15 cellular contexts compared by ENCODE assay signal in genomic region chr5:81854485-81854884, GRCh38.
A peak's percentile ranks its signal among the peaks of the same experiment; 100 is the strongest.
DNase-seq lines count a peak whose midpoint lies in the region; ATAC-seq and TF ChIP-seq lines count a peak whose summit lies in the region.
"Had no signal": no experiment of that assay in that cellular context is flagged by ENCODE, and none has a peak within 500 bp of the region (broad histone marks: within the 10 kb centered on the region; RNA-seq: fewer than 3 reads in every experiment).

No MANE protein-coding gene starts in this region.

- no peak for ATAC-seq in left lung
- ATAC-seq in HG02840 (IDR thresholded peaks at IDR 0.05; ENCODE audit: low FRiP score, unreplicated experiment), result no peak

- H3K9me3 ChIP-seq in AG04450 (ENCODE audit: control insufficient read depth, insufficient read depth, low read length) (no peaks in the 10 kb centered on the region), ascending aorta (no peaks in the 10 kb centered on the region), left lung (no peaks in the 10 kb centered on the region), esophagus squamous epithelium (no peaks in the 10 kb centered on the region), neuronal stem cell (replicated peaks in 1 of 2; ENCODE audit: control insufficient read depth in 2 of 2, insufficient read depth in 1 of 2, low read depth in 1 of 2, low read length in 2 of 2) (no peaks in the 10 kb centered on the region)
- H3K9me3 ChIP-seq: Caco-2, Peyer's patch, sigmoid colon had no signal

- no peak overlapping the region for H3K4ac ChIP-seq in neuronal stem cell (ENCODE audit: low read length)

- H3K4me1 ChIP-seq in ascending aorta (peaks cover 5 to 35% of the 10 kb centered on the region in 2 donors), left lung (peaks cover 11 to 35% of the 10 kb centered on the region in 2 donors), esophagus squamous epithelium (peaks cover 36 to 87% (median 39%) of the 10 kb centered on the region in 3 donors), neuronal stem cell (ENCODE audit: control insufficient read depth in 2 of 2, insufficient read depth in 1 of 2, low read depth in 1 of 2, low read length in 2 of 2) (peaks cover 28 to 51% of the 10 kb centered on the region in 2 donors)

- H2AFZ ChIP-seq in neuronal stem cell (ENCODE audit: low read length), result no peak overlapping the region

- H3K79me1 ChIP-seq in neuronal stem cell (ENCODE audit: low read depth, low read length), result no peaks in the 10 kb centered on the region

- H2BK12ac ChIP-seq in neuronal stem cell (ENCODE audit: low read length), result no peak overlapping the region

- H3K23ac ChIP-seq in neuronal stem cell (ENCODE audit: low read depth, low read length, poor library complexity), result no peak overlapping the region

- H3K4me2 ChIP-seq in neuronal stem cell (ENCODE audit: insufficient read depth, low read length, poor library complexity, severe bottlenecking), result no peak overlapping the region

- no peak overlapping the region for H2AK5ac ChIP-seq in neuronal stem cell (ENCODE audit: low read depth, low read length)

- POLR2A ChIA-PET in AG04450 (lab: Yijun Ruan, JAX), result no interaction called here

- no peaks in the 10 kb centered on the region for H3K27me3 ChIP-seq in AG04450 (ENCODE audit: control insufficient read depth, insufficient read depth, low read length)
- H3K27me3 ChIP-seq in ascending aorta, result no peaks in the 10 kb centered on the region
- H3K27me3 ChIP-seq in left lung, result no peaks in the 10 kb centered on the region
- no peaks in the 10 kb centered on the region for H3K27me3 ChIP-seq in esophagus squamous epithelium
- H3K27me3 ChIP-seq in neuronal stem cell (ENCODE audit: control insufficient read depth in 3 of 3, insufficient read depth in 3 of 3, low read depth in 1 of 3, low read length in 3 of 3), result no peaks in the 10 kb centered on the region
- H3K27me3 ChIP-seq: Peyer's patch, sigmoid colon had no signal

- no peak overlapping the region for H4K91ac ChIP-seq in neuronal stem cell (ENCODE audit: low read depth, low read length, poor library complexity)

- H3K18ac ChIP-seq in neuronal stem cell (ENCODE audit: low read length), result no peak overlapping the region

- H2BK120ac ChIP-seq in neuronal stem cell (ENCODE audit: low read depth, low read length), result no peak overlapping the region

- H3K9ac ChIP-seq in neuronal stem cell (ENCODE audit: low read depth, low read length, poor library complexity), result no peak overlapping the region

- no peaks in the 10 kb centered on the region for H3K36me3 ChIP-seq in ascending aorta
- no peaks in the 10 kb centered on the region for H3K36me3 ChIP-seq in left lung
- no peaks in the 10 kb centered on the region for H3K36me3 ChIP-seq in esophagus squamous epithelium
- H3K36me3 ChIP-seq in neuronal stem cell (replicated peaks in 1 of 2; ENCODE audit: control insufficient read depth in 2 of 2, insufficient read depth in 2 of 2, low read length in 2 of 2), result no peaks in the 10 kb centered on the region
- H3K36me3 ChIP-seq: Peyer's patch, sigmoid colon had no signal

- H3K14ac ChIP-seq in neuronal stem cell (ENCODE audit: low read length), result no peak overlapping the region

- H2BK15ac ChIP-seq in neuronal stem cell (ENCODE audit: low read length), result no peak overlapping the region

- TF ChIP-seq CTCF in AG04450 (IDR thresholded peaks at IDR 0.05; ENCODE audit: low read depth, low read length), result peak; percentile 19; the same call in 1 of the 2 replicates
- 0 out of 3 replicates have a peak, but pooled peaks have one; percentile 17 for TF ChIP-seq CTCF in GM12872 (IDR thresholded peaks at IDR 0.05; ENCODE audit: insufficient read depth, low read depth, low read length)
- TF ChIP-seq CTCF in ascending aorta (IDR thresholded peaks at IDR 0.05), result no peak
- peak; percentile 11 to 17 for TF ChIP-seq CTCF in left lung (IDR thresholded peaks at IDR 0.05)
- peak in 2 of 6 experiments; percentile 24 to 34 for TF ChIP-seq CTCF in esophagus squamous epithelium (IDR thresholded peaks at IDR 0.05)

- DNase-seq in AG04450 (ENCODE audit: low read depth, low spot score) (no peak), ascending aorta (ENCODE audit: low spot score in 2 of 2) (no peak), left lung (no peak), esophagus squamous epithelium (lab: John Stamatoyannopoulos, UW) (no peak), neuronal stem cell (ENCODE audit: low spot score) (no peak), NCI-H345 treated with DMSO at 0.1 percent for 48 hours (lab: John Stamatoyannopoulos, UW; ENCODE audit: unreplicated experiment) (no peak)
- DNase-seq: activated CD4-positive, CD25-positive, alpha-beta regulatory T cell treated with anti-CD3 and anti-CD28 coated beads, Interleukin-2, amount 50 U/mL, for 72 hours; activated gamma-delta T cell; Caco-2; GOT3; NCI-H1048; Peyer's patch; sigmoid colon had no signal

- CTCF ChIA-PET in AG04450 (lab: Charles Lee), result no interaction called here

- H3K27ac ChIP-seq in AG04450 (ENCODE audit: low read depth, low read length) (no peak overlapping the region), ascending aorta (peak overlapping the region; percentile 71 to 90), left lung (no peak overlapping the region), esophagus squamous epithelium (peak overlapping the region in 2 of 4 donors; percentile 67 to 68), neuronal stem cell (replicated peaks; ENCODE audit: low read length) (no peak overlapping the region)
- H3K27ac ChIP-seq: Peyer's patch had no signal

- intact Hi-C loops in ascending aorta (cut with DNase I), result loop anchor here (2.0 to 5.0 kb wide), 2 partner anchors 348 to 427 kb away; no protein-coding TSS in a partner anchor
- intact Hi-C loops in left lung (cut with DNase I), result loop anchor here (5.0 kb wide), 1 partner anchor 102 kb away; the partner anchor contains the start of gene SSBP2 (in 2 of the 2)
- intact Hi-C loops in esophagus squamous epithelium (cut with DNase I), result loop anchor here (5.0 kb wide), 1 partner anchor 67 kb away; no protein-coding TSS in a partner anchor

- H3K4me3 ChIP-seq in AG04450 (ENCODE audit: low read depth, low read length), result no peak overlapping the region
- no peak overlapping the region for H3K4me3 ChIP-seq in ascending aorta
- no peak overlapping the region for H3K4me3 ChIP-seq in left lung
- H3K4me3 ChIP-seq in esophagus squamous epithelium, result no peak overlapping the region
- no peak overlapping the region for H3K4me3 ChIP-seq in neuronal stem cell (ENCODE audit: low read length in 2 of 2)
- H3K4me3 ChIP-seq: Peyer's patch, sigmoid colon had no signal

- no peak for TF ChIP-seq POLR2A in esophagus squamous epithelium (IDR thresholded peaks at IDR 0.05)

- H4K8ac ChIP-seq in neuronal stem cell (ENCODE audit: low read depth, low read length), result no peak overlapping the region

- no peak overlapping the region for H2BK5ac ChIP-seq in neuronal stem cell (ENCODE audit: low read length)

Comparison
In these comparisons a context has a peak if more than half of its experiments do, and no peak if none do; other contexts are left out.
1. H3K27ac ChIP-seq: peak in ascending aorta (2 of 2); none in AG04450 (single experiment), left lung (0 of 2) and neuronal stem cell (single experiment).
2. CTCF ChIP-seq: peak in AG04450 (single experiment), GM12872 (single experiment) and left lung (2 of 2); none in ascending aorta (0 of 3).